ENCODE assay signal across 2 cellular contexts in genomic region chr7:66683770-66684123, GRCh38.
TF ChIP-seq lines count a peak whose summit lies in the region.

No MANE protein-coding gene starts in this region.

TF ChIP-seq in GM23338, 12 proteins besides CTCF, POLR2A, EP300 and RAD21:
- TF ChIP-seq POLR2AphosphoS5 (IDR thresholded peaks at IDR 0.05; ENCODE audit: low read depth), result no peak
- no peak for TF ChIP-seq ZNF331 (CRISPR knock-in tag; IDR thresholded peaks at IDR 0.05; ENCODE audit: low read depth)
- TF ChIP-seq NANOG (IDR thresholded peaks at IDR 0.05; ENCODE audit: borderline replicate concordance), result no peak
- TF ChIP-seq REST (IDR thresholded peaks at IDR 0.05; ENCODE audit: unreplicated experiment), result no peak
- TF ChIP-seq CREB1 (CRISPR knock-in tag; IDR thresholded peaks at IDR 0.05; ENCODE audit: low read depth), result no peak
- no peak for TF ChIP-seq STAT1 (IDR thresholded peaks at IDR 0.05; ENCODE audit: unreplicated experiment)

TF ChIP-seq in HepG2, 621 proteins besides CTCF, POLR2A, EP300 and RAD21:
- TF ChIP-seq ZNF563 (CRISPR knock-in tag; IDR thresholded peaks at IDR 0.05), result no peak
